In the genomic region with DNA sequence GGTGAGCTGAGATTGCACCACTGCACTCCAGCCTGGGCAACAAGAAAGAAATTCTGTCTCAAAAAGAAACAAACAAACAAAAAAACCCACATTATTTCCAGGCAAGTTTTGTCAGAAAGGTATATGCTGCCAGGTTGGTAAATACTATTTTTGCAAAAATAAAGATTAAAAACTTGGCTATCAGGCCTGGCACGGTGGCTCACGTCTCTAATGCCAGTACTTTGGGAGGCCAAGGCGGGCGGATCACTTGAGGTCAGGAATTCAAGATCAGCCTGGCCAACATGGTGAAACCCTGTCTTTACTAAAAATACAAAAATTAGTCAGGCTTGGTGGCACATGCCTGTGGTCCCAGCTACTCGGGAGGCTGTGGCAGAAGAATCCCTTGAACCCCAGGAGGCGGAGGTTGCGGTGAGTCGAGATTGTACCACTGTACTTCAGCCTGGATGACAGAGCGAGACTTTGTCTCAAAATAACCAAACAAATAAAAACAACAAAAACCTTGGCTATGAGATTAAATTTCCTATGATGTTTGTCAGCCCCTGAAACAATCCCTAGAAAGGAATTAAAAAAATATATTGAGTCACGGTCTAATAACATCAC, we compare ENCODE assay signal across 20 cellular contexts. TPM values are rescaled to one million over a fixed set of nuclear protein-coding genes. Genes with fewer than 3 reads are reported as not detected.
A peak's percentile ranks its signal among the peaks of the same experiment; 100 is the strongest.
DNase-seq lines count a peak whose midpoint lies in the region; ATAC-seq and TF ChIP-seq lines count a peak whose summit lies in the region.
"Had no signal": no experiment of that assay in that cellular context is flagged by ENCODE, and none has a peak within 500 bp of the region (broad histone marks: within the 10 kb centered on the region; RNA-seq: fewer than 3 reads in every experiment).

No MANE protein-coding gene starts in this region.

- DNase-seq in M059J (ENCODE audit: low read depth) = peak; percentile 51
- peak; percentile 40 for DNase-seq in astrocyte of the hippocampus (ENCODE audit: low read depth, low spot score)
- peak; percentile 41 to 71 (median 70) for DNase-seq in right lobe of liver
- no peak for DNase-seq in osteoblast (ENCODE audit: insufficient read length, low spot score, missing footprints)
- DNase-seq in NCI-H1105 (lab: John Stamatoyannopoulos, UW) = no peak
- no peak for DNase-seq in activated CD8-positive, alpha-beta T cell treated with anti-CD3 and anti-CD28 coated beads for 36 hours
- DNase-seq: C1 segment of cervical spinal cord; Calu3; CD4-positive, alpha-beta memory T cell; COR-L47; DMS53; DMS79 treated with DMSO at 0.1 percent for 48 hours; GOT3; HFFc6 had no signal

- no peaks in the 10 kb centered on the region for H3K36me3 ChIP-seq in right lobe of liver
- no peaks in the 10 kb centered on the region for H3K36me3 ChIP-seq in osteoblast (ENCODE audit: insufficient read depth, low read length)
- H3K36me3 ChIP-seq: HAP-1 had no signal

- WGBS in right lobe of liver (ENCODE audit: insufficient coverage, low coverage, low lambda C conversion rate, missing lambda C conversion rate) = 27% methylated on average over 10 of the region's 10 CpGs

- POLR2A ChIA-PET in activated CD8-positive, alpha-beta T cell treated with anti-CD3 and anti-CD28 coated beads for 36 hours (lab: Charles Lee) = no interaction called here

- H3K4me1 ChIP-seq in right lobe of liver (peaks cover 0 to 47% (median 19%) of the 10 kb centered on the region in 4 donors), osteoblast (ENCODE audit: insufficient read depth, low read length) (peaks cover 10% of the 10 kb centered on the region)
- H3K4me1 ChIP-seq: HAP-1 had no signal

- no peak overlapping the region for H2AFZ ChIP-seq in osteoblast (ENCODE audit: low read length)

- H3K4me2 ChIP-seq in osteoblast (ENCODE audit: insufficient read depth, low read length) = peak overlapping the region; percentile 18

- TF ChIP-seq POLR2A in right lobe of liver (IDR thresholded peaks at IDR 0.05) = no peak

- H3K27me3 ChIP-seq in right lobe of liver (no peaks in the 10 kb centered on the region), osteoblast (ENCODE audit: insufficient read depth, low read length) (peaks cover 8% of the 10 kb centered on the region)

- H3K9me3 Mint-ChIP-seq in activated CD8-positive, alpha-beta T cell treated with anti-CD3 and anti-CD28 coated beads for 36 hours = no peaks in the 10 kb centered on the region
- H3K9me3 Mint-ChIP-seq: HFFc6 had no signal

- H3K9me3 ChIP-seq in right lobe of liver (no peaks in the 10 kb centered on the region), osteoblast (ENCODE audit: low read depth, low read length) (no peaks in the 10 kb centered on the region)
- H3K9me3 ChIP-seq: HAP-1 had no signal

- H3K27ac ChIP-seq in right lobe of liver = peak overlapping the region in 1 of 3 donors; percentile 89
- no peak overlapping the region for H3K27ac ChIP-seq in osteoblast (ENCODE audit: low read depth, low read length)

- CTCF ChIA-PET in activated CD8-positive, alpha-beta T cell treated with anti-CD3 and anti-CD28 coated beads for 36 hours (lab: Charles Lee) = no interaction called here

- H3K79me2 ChIP-seq in osteoblast (ENCODE audit: insufficient read depth, low read length) = no peaks in the 10 kb centered on the region

- H3K27me3 Mint-ChIP-seq in activated CD8-positive, alpha-beta T cell treated with anti-CD3 and anti-CD28 coated beads for 36 hours = peaks cover 12% of the 10 kb centered on the region

- H3K4me3 Mint-ChIP-seq in activated CD8-positive, alpha-beta T cell treated with anti-CD3 and anti-CD28 coated beads for 36 hours = no peak overlapping the region
- H3K4me3 Mint-ChIP-seq: CD4-positive, alpha-beta memory T cell; HFFc6 had no signal

- no peak overlapping the region for H3K4me3 ChIP-seq in right lobe of liver
- H3K4me3 ChIP-seq in osteoblast (ENCODE audit: insufficient read depth, low read length) = no peak overlapping the region
- H3K4me3 ChIP-seq: HAP-1 had no signal

- H3K27ac Mint-ChIP-seq in activated CD8-positive, alpha-beta T cell treated with anti-CD3 and anti-CD28 coated beads for 36 hours = no peak overlapping the region
- H3K27ac Mint-ChIP-seq: CD4-positive, alpha-beta memory T cell; HFFc6 had no signal

- H4K20me1 ChIP-seq in osteoblast (ENCODE audit: insufficient read depth, low read length) = no peaks in the 10 kb centered on the region

- TF ChIP-seq CTCF in right lobe of liver (IDR thresholded peaks at IDR 0.05) (no peak), osteoblast (IDR thresholded peaks at IDR 0.05; ENCODE audit: extremely low read depth, low read depth, low read length) (no peak)
- no peak for TF ChIP-seq CTCF in activated CD8-positive, alpha-beta T cell treated with anti-CD3 and anti-CD28 coated beads for 36 hours (IDR thresholded peaks at IDR 0.05)

- ATAC-seq in right lobe of liver (peak; percentile 13 to 60 (median 22)), HG02623 (IDR thresholded peaks at IDR 0.05; ENCODE audit: unreplicated experiment) (no peak), HG03196 (IDR thresholded peaks at IDR 0.05; ENCODE audit: unreplicated experiment) (no peak)
- no peak for ATAC-seq in activated CD8-positive, alpha-beta T cell treated with anti-CD3 and anti-CD28 coated beads for 36 hours

- H3K4me1 Mint-ChIP-seq in activated CD8-positive, alpha-beta T cell treated with anti-CD3 and anti-CD28 coated beads for 36 hours (ENCODE audit: low read depth) = no peaks in the 10 kb centered on the region
- H3K4me1 Mint-ChIP-seq: CD4-positive, alpha-beta memory T cell had no signal

- no peaks in the 10 kb centered on the region for H3K36me3 Mint-ChIP-seq in activated CD8-positive, alpha-beta T cell treated with anti-CD3 and anti-CD28 coated beads for 36 hours (ENCODE audit: low read depth)
- H3K36me3 Mint-ChIP-seq: CD4-positive, alpha-beta memory T cell had no signal

- intact Hi-C loops in right lobe of liver (cut with DNase I) = no loop called here
- intact Hi-C loops in activated CD8-positive, alpha-beta T cell treated with anti-CD3 and anti-CD28 coated beads for 36 hours (cut with micrococcal nuclease) = no loop called here

RNA-seq across cellular contexts. Expression of gene AGXT2, which starts 22.7 kb away (rescaled TPM):
- total RNA-seq in M059J (2014; rRNA removed; shearing (Covaris generic)) = 0.07 TPM in 1 of 2 replicates, not detected in the other
- total RNA-seq in right lobe of liver = 10 to 100 TPM; 24.7 to 88.2 (median 55.8) TPM
- not detected in 2 replicates for total RNA-seq in osteoblast
- total RNA-seq in activated CD8-positive, alpha-beta T cell treated with anti-CD3 and anti-CD28 coated beads for 36 hours = not detected
- total RNA-seq: A172; A673; Calu3; CD4-positive, alpha-beta memory T cell; Daoy; HFFc6 had no signal

Comparison
In these comparisons a context has a peak if more than half of its experiments do, and no peak if none do; other contexts are left out.
1. DNase-seq: peak in M059J (single experiment), astrocyte of the hippocampus (single experiment) and right lobe of liver (3 of 3); none in osteoblast (single experiment), NCI-H1105 (single experiment) and activated CD8-positive, alpha-beta T cell treated with anti-CD3 and anti-CD28 coated beads for 36 hours (single experiment).
2. ATAC-seq: peak in right lobe of liver (4 of 4); none in HG02623 (single experiment), HG03196 (single experiment) and activated CD8-positive, alpha-beta T cell treated with anti-CD3 and anti-CD28 coated beads for 36 hours (single experiment).
3. RNA of gene AGXT2, which starts 22.7 kb away (total RNA-seq): 24.7 to 88.2 TPM in right lobe of liver; 0.07 TPM in M059J, not detected in osteoblast and not detected in activated CD8-positive, alpha-beta T cell treated with anti-CD3 and anti-CD28 coated beads for 36 hours; every median in the first group is over 10 times any median in the second.